In the genomic region with DNA sequence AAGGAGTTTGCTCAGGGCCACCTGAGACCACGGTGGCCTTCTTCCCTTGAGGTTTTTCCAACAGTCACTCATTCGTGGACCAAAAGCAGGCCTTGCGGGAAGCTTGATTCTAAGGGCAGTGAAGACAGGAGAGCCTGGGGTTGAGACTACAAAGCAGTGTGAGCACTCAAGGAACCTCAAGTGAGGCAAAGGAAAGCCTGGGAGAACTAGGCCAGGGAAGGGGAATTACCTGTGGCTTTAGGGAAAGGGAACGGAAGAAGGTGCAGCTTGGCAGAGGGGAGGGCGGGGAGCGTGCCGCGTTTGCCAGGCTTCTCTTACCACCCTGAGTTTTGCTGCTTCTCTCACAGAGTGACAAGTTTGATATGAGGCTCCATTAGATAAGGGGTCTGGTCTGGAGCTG, we compare ENCODE assay signal across 18 cellular contexts.
A peak's percentile ranks its signal among the peaks of the same experiment; 100 is the strongest.
DNase-seq lines count a peak whose midpoint lies in the region; ATAC-seq and TF ChIP-seq lines count a peak whose summit lies in the region.
"Had no signal": no experiment of that assay in that cellular context is flagged by ENCODE, and none has a peak within 500 bp of the region (broad histone marks: within the 10 kb centered on the region; RNA-seq: fewer than 3 reads in every experiment).

No MANE protein-coding gene starts in this region.

- peaks cover 28% of the 10 kb centered on the region for H3K4me1 Mint-ChIP-seq in activated naive CD4-positive, alpha-beta T cell treated with anti-CD3 and anti-CD28 coated beads, Interleukin-2, amount 50 U/mL, for 24 hours
- peaks cover 33% of the 10 kb centered on the region for H3K4me1 Mint-ChIP-seq in activated naive CD8-positive, alpha-beta T cell (ENCODE audit: low read depth)
- peaks cover 26% of the 10 kb centered on the region for H3K4me1 Mint-ChIP-seq in nephron

- no peak overlapping the region for H3K4me3 Mint-ChIP-seq in activated naive CD4-positive, alpha-beta T cell treated with anti-CD3 and anti-CD28 coated beads, Interleukin-2, amount 50 U/mL, for 24 hours
- no peak overlapping the region for H3K4me3 Mint-ChIP-seq in activated naive CD8-positive, alpha-beta T cell
- no peak overlapping the region for H3K4me3 Mint-ChIP-seq in nephron
- H3K4me3 Mint-ChIP-seq: CD14-positive monocyte, H9 had no signal

- no peaks in the 10 kb centered on the region for H3K9me3 Mint-ChIP-seq in activated naive CD4-positive, alpha-beta T cell treated with anti-CD3 and anti-CD28 coated beads, Interleukin-2, amount 50 U/mL, for 24 hours
- H3K9me3 Mint-ChIP-seq in activated naive CD8-positive, alpha-beta T cell (ENCODE audit: low read depth): no peaks in the 10 kb centered on the region
- H3K9me3 Mint-ChIP-seq in nephron: no peaks in the 10 kb centered on the region
- H3K9me3 Mint-ChIP-seq: CD14-positive monocyte, H9 had no signal

- ATAC-seq in GM21825 (IDR thresholded peaks at IDR 0.05; ENCODE audit: unreplicated experiment): no peak

- peaks cover 11% of the 10 kb centered on the region for H3K36me3 Mint-ChIP-seq in activated naive CD4-positive, alpha-beta T cell treated with anti-CD3 and anti-CD28 coated beads, Interleukin-2, amount 50 U/mL, for 24 hours
- H3K36me3 Mint-ChIP-seq in activated naive CD8-positive, alpha-beta T cell: peaks cover 13% of the 10 kb centered on the region
- peaks cover 35% of the 10 kb centered on the region for H3K36me3 Mint-ChIP-seq in nephron (ENCODE audit: low read depth)

- H3K27ac Mint-ChIP-seq in activated naive CD4-positive, alpha-beta T cell treated with anti-CD3 and anti-CD28 coated beads, Interleukin-2, amount 50 U/mL, for 24 hours: peak overlapping the region; percentile 49
- H3K27ac Mint-ChIP-seq in activated naive CD8-positive, alpha-beta T cell: peak overlapping the region; percentile 54
- H3K27ac Mint-ChIP-seq in nephron: peak overlapping the region in 2 of 3 experiments; percentile 11 to 27
- H3K27ac Mint-ChIP-seq: H9 had no signal

- H3K27me3 Mint-ChIP-seq in activated naive CD4-positive, alpha-beta T cell treated with anti-CD3 and anti-CD28 coated beads, Interleukin-2, amount 50 U/mL, for 24 hours: no peaks in the 10 kb centered on the region
- no peaks in the 10 kb centered on the region for H3K27me3 Mint-ChIP-seq in activated naive CD8-positive, alpha-beta T cell
- no peaks in the 10 kb centered on the region for H3K27me3 Mint-ChIP-seq in nephron (ENCODE audit: low read depth)

- no peak for TF ChIP-seq CTCF in nephron (IDR thresholded peaks at IDR 0.05; ENCODE audit: unreplicated experiment in 3 of 3)

- DNase-seq in activated naive CD4-positive, alpha-beta T cell treated with Interleukin-2 at 50 U/mL for 16 hours: no peak
- DNase-seq in activated CD8-positive, alpha-beta memory T cell treated with anti-CD3 and anti-CD28 coated beads, Interleukin-2, amount 50 U/mL, for 48 hours: no peak
- DNase-seq in NCI-H2029 treated with DMSO at 0.1 percent for 48 hours (lab: John Stamatoyannopoulos, UW): no peak
- DNase-seq: Caco-2, DMS153, EL, H9, MG63, NCI-H1092, NCI-H146, NCI-H2081 treated with DMSO at 0.1 percent for 48 hours, NCI-H510A treated with DMSO at 0.1 percent for 48 hours, PC-9 had no signal
